In the genomic region with DNA sequence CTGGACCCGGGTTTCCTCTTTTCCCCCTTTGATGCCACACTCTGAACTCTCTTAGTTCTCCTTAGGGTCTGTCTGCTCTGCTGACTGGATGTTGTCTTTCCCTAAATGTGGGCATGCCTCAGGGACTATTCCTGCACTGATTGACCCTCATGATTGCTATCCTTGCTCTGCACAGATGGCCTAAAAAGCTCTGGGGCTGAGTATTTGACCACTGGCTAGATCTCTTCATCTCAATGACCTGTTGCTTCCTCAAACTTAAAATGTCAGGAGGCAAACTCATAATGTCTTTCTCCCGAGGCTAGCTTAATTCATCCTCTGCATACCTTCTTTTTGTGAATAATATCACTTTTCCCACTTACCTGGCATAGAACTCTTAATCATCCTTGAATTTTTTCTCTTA, we compare ENCODE assay signal across 7 cellular contexts.
"Had no signal": no experiment of that assay in that cellular context is flagged by ENCODE, and none has a peak within 500 bp of the region (broad histone marks: within the 10 kb centered on the region; RNA-seq: fewer than 3 reads in every experiment).

No MANE protein-coding gene starts in this region.

- H3K36me3 ChIP-seq: HAP-1 had no signal

- H3K4me3 Mint-ChIP-seq: IgD-negative memory B cell had no signal

- H3K9me3 ChIP-seq: HAP-1 had no signal

- H3K4me1 ChIP-seq: HAP-1 had no signal

- H3K4me3 ChIP-seq: HAP-1 had no signal

- H3K4me1 Mint-ChIP-seq: IgD-negative memory B cell had no signal

- H3K9ac ChIP-seq: KMS-11 had no signal

- DNase-seq: GOT3, H7, KBM-7 had no signal

- H3K9me3 Mint-ChIP-seq: IgD-negative memory B cell had no signal

- H3K27ac Mint-ChIP-seq: IgD-negative memory B cell had no signal

- H3K27ac ChIP-seq: HL-60, KMS-11 had no signal

- H3K4me2 ChIP-seq: KMS-11 had no signal

- H3K36me3 Mint-ChIP-seq: IgD-negative memory B cell had no signal
